ENCODE assay signal across 22 cellular contexts in genomic region chr5:91006708-91007107, GRCh38.
"Had no signal": no experiment of that assay in that cellular context is flagged by ENCODE, and none has a peak within 500 bp of the region (broad histone marks: within the 10 kb centered on the region; RNA-seq: fewer than 3 reads in every experiment).

No MANE protein-coding gene starts in this region.

- ATAC-seq: left colon; natural killer cell treated with Interleukin-12 subunit alpha and Interleukin-12 subunit beta and Interleukin-15 and Interleukin-18, amount 100 ng/mL, for 72 hours; right cardiac atrium; stimulated activated effector memory CD8-positive, alpha-beta T cell treated with anti-CD3 and anti-CD28 coated beads, Interleukin-12 subunit alpha, Interleukin-12 subunit beta, amount 100 ng/mL, for 72 hours; stimulated activated naive CD8-positive, alpha-beta T cell treated with anti-CD3 and anti-CD28 coated beads, Interleukin-15, Interleukin-2, amounts not matched to agents 100 U/mL and 50 U/mL, for 24 hours had no signal

- H3K4me1 Mint-ChIP-seq: endodermal cell; memory B cell; stimulated activated effector memory CD8-positive, alpha-beta T cell treated with anti-CD3 and anti-CD28 coated beads, Interleukin-12 subunit alpha, Interleukin-12 subunit beta, amount 100 ng/mL, for 72 hours had no signal

- H3K4me3 ChIP-seq: coronary artery, neural progenitor cell, ovary, suprapubic skin, thyroid gland had no signal

- H3K4me2 ChIP-seq: neural progenitor cell had no signal

- H3K27ac ChIP-seq: coronary artery, neural progenitor cell, ovary, suprapubic skin, thyroid gland had no signal

- H3K27ac Mint-ChIP-seq: endodermal cell; memory B cell; mesothelial cell of epicardium; natural killer cell treated with Interleukin-12 subunit alpha and Interleukin-12 subunit beta and Interleukin-15 and Interleukin-18, amount 100 ng/mL, for 72 hours; neural progenitor cell; progenitor cell of endocrine pancreas; stimulated activated effector memory CD8-positive, alpha-beta T cell treated with anti-CD3 and anti-CD28 coated beads, Interleukin-12 subunit alpha, Interleukin-12 subunit beta, amount 100 ng/mL, for 72 hours had no signal

- FAIRE-seq: endothelial cell of umbilical vein, frontal cortex, kidney had no signal

- H3K9me3 ChIP-seq: ovary, suprapubic skin, thyroid gland had no signal

- H3K4me3 Mint-ChIP-seq: endodermal cell; memory B cell; mesothelial cell of epicardium; natural killer cell treated with Interleukin-12 subunit alpha and Interleukin-12 subunit beta and Interleukin-15 and Interleukin-18, amount 100 ng/mL, for 72 hours; neural progenitor cell; stimulated activated effector memory CD8-positive, alpha-beta T cell treated with anti-CD3 and anti-CD28 coated beads, Interleukin-12 subunit alpha, Interleukin-12 subunit beta, amount 100 ng/mL, for 72 hours had no signal

- DNase-seq: central memory CD4-positive, alpha-beta T cell; effector CD4-positive, alpha-beta T cell; endodermal cell; kidney; left colon; nucleus accumbens; ovary; right cardiac atrium; stimulated activated CD4-positive, alpha-beta T cell treated with anti-CD3 and anti-CD28 coated beads, Interleukin-4, amount 100 ng/mL, for 1 hour; stimulated activated CD8-positive, alpha-beta memory T cell treated with anti-CD3 and anti-CD28 coated beads, Interleukin-4, amount 100 ng/mL, for 48 hours; stimulated activated naive CD8-positive, alpha-beta T cell treated with anti-CD3 and anti-CD28 coated beads, Interleukin-15, Interleukin-2, amounts not matched to agents 100 U/mL and 50 U/mL, for 24 hours; thyroid gland had no signal

- H3K4me1 ChIP-seq: neural progenitor cell, suprapubic skin had no signal

- H3K27me3 Mint-ChIP-seq: progenitor cell of endocrine pancreas had no signal

- H2AFZ ChIP-seq: neural progenitor cell had no signal

- H3K9me3 Mint-ChIP-seq: endodermal cell; memory B cell; natural killer cell treated with Interleukin-12 subunit alpha and Interleukin-12 subunit beta and Interleukin-15 and Interleukin-18, amount 100 ng/mL, for 72 hours; neural progenitor cell; stimulated activated effector memory CD8-positive, alpha-beta T cell treated with anti-CD3 and anti-CD28 coated beads, Interleukin-12 subunit alpha, Interleukin-12 subunit beta, amount 100 ng/mL, for 72 hours had no signal

- H3K27me3 ChIP-seq: neural progenitor cell, ovary, suprapubic skin, thyroid gland had no signal

- H3K36me3 Mint-ChIP-seq: memory B cell; mesothelial cell of epicardium; natural killer cell treated with Interleukin-12 subunit alpha and Interleukin-12 subunit beta and Interleukin-15 and Interleukin-18, amount 100 ng/mL, for 72 hours; stimulated activated effector memory CD8-positive, alpha-beta T cell treated with anti-CD3 and anti-CD28 coated beads, Interleukin-12 subunit alpha, Interleukin-12 subunit beta, amount 100 ng/mL, for 72 hours had no signal

- H3K9ac ChIP-seq: neural progenitor cell had no signal
